ENCODE assay signal across 8 cellular contexts in genomic region chr11:128725630-128726461, GRCh38. TPM values are rescaled to one million over a fixed set of nuclear protein-coding genes. Genes with fewer than 3 reads are reported as not detected.
DNase-seq lines count a peak whose midpoint lies in the region; ATAC-seq and TF ChIP-seq lines count a peak whose summit lies in the region.

No MANE protein-coding gene starts in this region.

- no peak overlapping the region for H3K18ac ChIP-seq in IMR-90 (ENCODE audit: low read depth, low read length)

- no peak overlapping the region; the same call in 1 of the 2 replicates for H3K4me2 ChIP-seq in IMR-90 (ENCODE audit: low read depth, low read length)

- no peak overlapping the region for H2AK5ac ChIP-seq in IMR-90 (ENCODE audit: low read depth, low read length)

- H4K91ac ChIP-seq in IMR-90 (ENCODE audit: insufficient read depth, low read depth, low read length), result no peak overlapping the region; the same call in 1 of the 2 replicates

- CTCF ChIA-PET in CD8-positive, alpha-beta T cell (lab: Charles Lee), result interaction anchor here (1.0 to 4.5 kb wide), 11 partner anchors 10 to 553 kb away, joined by 3 to 19 read pairs (median 4); partner anchors contain the start of gene FLI1
- CTCF ChIA-PET in IMR-90 (lab: Yijun Ruan, JAX), result interaction anchor here (0.8 kb wide), 1 partner anchor 11 kb away, joined by 3 read pairs; no protein-coding TSS in a partner anchor

- peaks cover 14% of the 10 kb centered on the region for H3K36me3 Mint-ChIP-seq in CD8-positive, alpha-beta T cell

- no peak overlapping the region for H2AK9ac ChIP-seq in IMR-90 (replicated peaks; ENCODE audit: low read depth, low read length, poor library complexity)

- TF ChIP-seq EP300 in tibial nerve (IDR thresholded peaks at IDR 0.05), result peak in 1 of 2 donors; percentile 62

- H2AFZ ChIP-seq in IMR-90 (replicated peaks; ENCODE audit: low read length, poor library complexity), result no peak overlapping the region

- no peak overlapping the region for H3K9ac ChIP-seq in IMR-90 (ENCODE audit: low read depth, low read length)

- POLR2A ChIA-PET in CD8-positive, alpha-beta T cell (lab: Charles Lee), result interaction anchor here (0.5 to 4.9 kb wide), 12 partner anchors 8 to 640 kb away, joined by 3 to 50 read pairs (median 3); partner anchors contain the start of gene FLI1
- POLR2A ChIA-PET in IMR-90 (lab: Charles Lee; ENCODE audit: unreplicated experiment), result no interaction called here

- BruUV-seq in IMR-90 (replicated peaks; lab: Mats Ljungman, UMichigan), result no TSS peak

- no peaks in the 10 kb centered on the region for H3K27me3 ChIP-seq in CD8-positive, alpha-beta T cell (ENCODE audit: insufficient read depth, low read length)
- H3K27me3 ChIP-seq in IMR-90 (ENCODE audit: control insufficient read depth, insufficient read depth, low read length), result no peaks in the 10 kb centered on the region
- no peaks in the 10 kb centered on the region for H3K27me3 ChIP-seq in tibial nerve

- H2BK5ac ChIP-seq in IMR-90 (ENCODE audit: low read depth, low read length, poor library complexity, severe bottlenecking), result no peak overlapping the region

- H3K4me3 Mint-ChIP-seq in CD8-positive, alpha-beta T cell, result peak overlapping the region; percentile 87

- 0% methylated on average over 1 of the region's 11 CpGs; no CpG with 5 or more reads in 1 of the 2 experiments for WGBS in IMR-90 (ENCODE audit: extremely low coverage in 2 of 2, insufficient read length in 1 of 2), 2 experiments
- WGBS in tibial nerve, 2 donors, result 51 to 54% methylated on average over 11 of the region's 11 CpGs

- H3K9me1 ChIP-seq in IMR-90 (ENCODE audit: insufficient read depth, low read length), result peaks cover 7% of the 10 kb centered on the region; the same call in 1 of the 2 replicates

- TF ChIP-seq POLR2A in IMR-90 (IDR thresholded peaks at IDR 0.05; ENCODE audit: low read depth, low read length) (no peak), tibial nerve (IDR thresholded peaks at IDR 0.05) (no peak)

- no peak overlapping the region for H2BK20ac ChIP-seq in IMR-90 (ENCODE audit: low read depth, low read length)

- no peak overlapping the region; the same call in 2 of the 3 replicates for H2BK15ac ChIP-seq in IMR-90 (ENCODE audit: low read depth, low read length)

- H4K20me1 ChIP-seq in IMR-90 (ENCODE audit: insufficient read depth, low read length), result 0 out of 2 replicates have a peak, but pooled peaks cover 3% of the 10 kb centered on the region

- intact Hi-C loops in CD8-positive, alpha-beta T cell (cut with DNase I, micrococcal nuclease), result loop anchor here (1.0 to 10.0 kb wide), 6 partner anchors 8 to 201 kb away; partner anchors contain the start of gene FLI1 (in 2 of the 2)
- intact Hi-C loops in IMR-90 (cut with micrococcal nuclease), result no loop called here
- intact Hi-C loops in left ventricle myocardium superior (cut with micrococcal nuclease), result no loop called here

- peak overlapping the region; percentile 6 for H3K27ac ChIP-seq in CD8-positive, alpha-beta T cell (ENCODE audit: low read depth, low read length)
- no peak overlapping the region for H3K27ac ChIP-seq in IMR-90 (ENCODE audit: insufficient read depth, low read length)
- H3K27ac ChIP-seq in tibial nerve, result peak overlapping the region in 3 of 4 donors; percentile 23 to 54 (median 50)

- in situ Hi-C loops in IMR-90 (cut with MboI; ENCODE audit: low sequenced_read_pairs), result no loop called here

- peak overlapping the region; percentile 16 for H3K4me3 ChIP-seq in CD8-positive, alpha-beta T cell (ENCODE audit: low read depth, low read length)
- no peak overlapping the region for H3K4me3 ChIP-seq in IMR-90 (ENCODE audit: insufficient read depth, low read depth, low read length)
- H3K4me3 ChIP-seq in tibial nerve, result no peak overlapping the region

- peaks cover 99% of the 10 kb centered on the region for H3K4me1 ChIP-seq in CD8-positive, alpha-beta T cell (ENCODE audit: insufficient read depth, low read length)
- H3K4me1 ChIP-seq in IMR-90 (ENCODE audit: control insufficient read depth, insufficient read depth, low read length) (peaks cover 8% of the 10 kb centered on the region; the same call in 1 of the 2 replicates), tibial nerve (peaks cover 0 to 55% (median 23%) of the 10 kb centered on the region in 4 donors)

- peaks cover 98% of the 10 kb centered on the region for H3K4me1 Mint-ChIP-seq in CD8-positive, alpha-beta T cell (ENCODE audit: low read depth)

- no peaks in the 10 kb centered on the region for H3K9me3 Mint-ChIP-seq in CD8-positive, alpha-beta T cell

- no peak overlapping the region for H2BK120ac ChIP-seq in IMR-90 (ENCODE audit: low read depth, low read length)

- H4K5ac ChIP-seq in IMR-90 (ENCODE audit: low read depth, low read length), result no peak overlapping the region

- no peaks in the 10 kb centered on the region for H3K9me3 ChIP-seq in CD8-positive, alpha-beta T cell (ENCODE audit: low read length)
- H3K9me3 ChIP-seq in IMR-90 (ENCODE audit: control insufficient read depth, insufficient read depth, low read length) (no peaks in the 10 kb centered on the region), tibial nerve (no peaks in the 10 kb centered on the region)

- H3K79me1 ChIP-seq in IMR-90 (ENCODE audit: low read depth in 1 of 2, low read length in 2 of 2), result peaks cover 22 to 70% of the 10 kb centered on the region in 2 experiments

- peak overlapping the region; percentile 89 for H3K27ac Mint-ChIP-seq in CD8-positive, alpha-beta T cell

- H3K27me3 Mint-ChIP-seq in CD8-positive, alpha-beta T cell (ENCODE audit: low read depth), result no peaks in the 10 kb centered on the region

- H3K56ac ChIP-seq in IMR-90 (ENCODE audit: extremely low read depth, insufficient read depth, low read length), result no peak overlapping the region

- no peak overlapping the region for H3K14ac ChIP-seq in IMR-90 (replicated peaks; ENCODE audit: low read depth, low read length)

- no peak overlapping the region for H3K23ac ChIP-seq in IMR-90 (ENCODE audit: low read depth, low read length)

- peak; percentile 19 to 79 (median 61) for DNase-seq in CD8-positive, alpha-beta T cell
- peak; percentile 59 for DNase-seq in IMR-90
- peak; percentile 44 for DNase-seq in activated T-cell treated with anti-CD3 and anti-CD28 coated beads for 4 hours
- no peak for DNase-seq in left ventricle myocardium superior
- DNase-seq in tibial nerve (ENCODE audit: low spot score in 2 of 2), result peak in 1 of 2 donors; percentile 46
- no peak for DNase-seq in superior temporal gyrus (ENCODE audit: extremely low spot score)
- DNase-seq in amygdala (lab: John Stamatoyannopoulos, UW), result no peak

- TF ChIP-seq RAD21 in IMR-90 (IDR thresholded peaks at IDR 0.05; ENCODE audit: low read length), result no peak

- dilution Hi-C loops in IMR-90 (cut with HindIII; ENCODE audit: low sequenced_read_pairs, unreplicated experiment), result no loop called here

- TF ChIP-seq CTCF in CD8-positive, alpha-beta T cell (IDR thresholded peaks at IDR 0.05), result no peak
- no peak for TF ChIP-seq CTCF in IMR-90 (conservative IDR thresholded peaks at IDR 0.05; ENCODE audit: low read depth, low read length)
- no peak for TF ChIP-seq CTCF in tibial nerve (IDR thresholded peaks at IDR 0.05)

- ATAC-seq in CD8-positive, alpha-beta T cell, result peak; percentile 56
- ATAC-seq in GM21381 (IDR thresholded peaks at IDR 0.05; ENCODE audit: unreplicated experiment) (peak; percentile 45), IMR-90 (ENCODE audit: low read depth) (peak; percentile 37; the same call in 1 of the 2 replicates), left ventricle myocardium superior (peak; percentile 64)

- H3K4ac ChIP-seq in IMR-90 (ENCODE audit: low read depth, low read length), result peak overlapping the region; percentile 36; the same call in 1 of the 2 replicates

- H4K8ac ChIP-seq in IMR-90 (ENCODE audit: low read depth in 2 of 2, low read length in 2 of 2), result no peak overlapping the region

- H3K36me3 ChIP-seq in CD8-positive, alpha-beta T cell (ENCODE audit: insufficient read depth, low read length), result no peaks in the 10 kb centered on the region
- H3K36me3 ChIP-seq in IMR-90 (ENCODE audit: control insufficient read depth, insufficient read depth, low read length) (no peaks in the 10 kb centered on the region), tibial nerve (no peaks in the 10 kb centered on the region)

TF ChIP-seq in IMR-90, 13 proteins besides CTCF, POLR2A, EP300 and RAD21:
- TF ChIP-seq SMC3 (IDR thresholded peaks at IDR 0.05; ENCODE audit: low read depth, low read length) (no peak), MAFK (IDR thresholded peaks at IDR 0.05; ENCODE audit: low read depth, low read length) (no peak), USF2 (IDR thresholded peaks at IDR 0.05; ENCODE audit: low read depth, low read length) (no peak), CEBPB (IDR thresholded peaks at IDR 0.05; ENCODE audit: low read depth, low read length) (no peak), MAZ (IDR thresholded peaks at IDR 0.05; ENCODE audit: borderline replicate concordance, low read depth, low read length) (no peak), RCOR1 (IDR thresholded peaks at IDR 0.05; ENCODE audit: insufficient replicate concordance, low read length) (no peak), RFX5 (IDR thresholded peaks at IDR 0.05; ENCODE audit: low read depth, low read length) (no peak), CHD1 (IDR thresholded peaks at IDR 0.05; ENCODE audit: low read depth, low read length) (no peak), FOS (IDR thresholded peaks at IDR 0.05; ENCODE audit: low read depth, low read length) (no peak)

RNA-seq across cellular contexts. Expression of gene FLI1, which starts 32.0 kb away (rescaled TPM):
- total RNA-seq in CD8-positive, alpha-beta T cell, result 10 to 100 TPM; 35.6 to 37.3 TPM
- total RNA-seq in IMR-90 (2012; rRNA removed) (11.5 and 13.3 TPM in 2 replicates), left ventricle myocardium superior (18.9 TPM), tibial nerve (10 to 100 TPM; 21.3 to 57.9 (median 52.6) TPM)
- polyA plus RNA-seq in IMR-90 (2012; rRNA removed), result 14.2 and 20.9 TPM in 2 replicates
- 3.5 and 8.3 TPM in 2 replicates for polyA plus RNA-seq in IMR-90 (2012; cell fraction: cytosol; rRNA removed)
- polyA plus RNA-seq in IMR-90 (2012; cell fraction: nucleus; rRNA removed; ENCODE audit: low replicate concordance), result 12.1 and 15.7 TPM in 2 replicates

Comparison
In these comparisons a context has a peak if more than half of its experiments do, and no peak if none do; other contexts are left out.
1. DNase-seq: peak in CD8-positive, alpha-beta T cell (7 of 7), IMR-90 (single experiment) and activated T-cell treated with anti-CD3 and anti-CD28 coated beads for 4 hours (single experiment); none in left ventricle myocardium superior (single experiment), superior temporal gyrus (single experiment) and amygdala (0 of 56).
2. intact Hi-C loops: an anchor here in CD8-positive, alpha-beta T cell (1.0 to 10.0 kb wide); none called in IMR-90 and left ventricle myocardium superior.
3. Peak in every context shown above with its lines, with median percentiles within 50 percentile points of each other: ATAC-seq.